In the genomic region with DNA sequence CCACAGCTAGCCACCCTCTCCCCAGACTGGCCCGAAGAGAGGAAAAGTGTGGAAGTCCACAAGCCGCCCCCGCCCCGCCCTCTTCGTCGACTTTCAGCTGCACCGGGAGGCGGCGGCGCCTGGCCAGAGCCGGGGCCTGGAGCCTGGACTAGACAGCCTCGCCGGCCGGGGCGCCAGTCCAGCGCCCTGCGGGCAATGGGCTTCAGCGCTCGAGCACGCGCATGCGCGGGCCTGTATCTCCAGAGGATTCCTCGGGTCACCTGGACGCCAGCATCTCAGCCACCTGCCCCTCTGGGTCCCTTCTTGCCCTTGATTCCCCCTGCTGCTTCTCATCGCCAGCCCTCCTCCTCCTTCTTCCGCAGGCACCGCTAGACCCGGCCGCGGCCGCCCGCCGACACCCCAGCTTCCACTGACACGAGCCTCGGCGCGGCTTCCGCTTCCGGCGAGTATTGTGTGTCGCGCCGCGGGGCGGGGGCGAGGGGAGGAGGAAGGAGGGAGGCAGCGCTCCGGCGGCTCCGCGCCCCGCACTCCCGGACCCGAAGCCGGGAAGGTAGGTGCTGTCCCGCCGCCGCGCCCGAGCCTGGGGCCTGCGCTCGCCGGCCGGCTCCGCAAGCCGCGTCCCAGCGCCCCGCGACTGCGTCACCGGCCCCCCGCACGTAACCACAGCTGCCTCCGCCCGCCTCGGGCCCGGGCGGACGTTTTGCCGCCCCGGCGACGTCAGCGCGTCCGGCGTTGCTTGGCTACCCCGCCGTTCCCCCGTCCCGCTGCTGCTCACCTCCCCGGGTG, we compare ENCODE assay signal across 1 cellular context.
A peak's percentile ranks its signal among the peaks of the same experiment; 100 is the strongest.
TF ChIP-seq lines count a peak whose summit lies in the region.

Gene TRIM39, plus strand, starts transcription at position 482 of the 786 bp plus-strand sequence. CDS start 2,391 bp downstream, outside the sequence.

TF ChIP-seq in HEK293, 187 proteins besides CTCF, POLR2A, EP300 and RAD21 (continued from another document and continues in another):
- TF ChIP-seq, protein P1, sequence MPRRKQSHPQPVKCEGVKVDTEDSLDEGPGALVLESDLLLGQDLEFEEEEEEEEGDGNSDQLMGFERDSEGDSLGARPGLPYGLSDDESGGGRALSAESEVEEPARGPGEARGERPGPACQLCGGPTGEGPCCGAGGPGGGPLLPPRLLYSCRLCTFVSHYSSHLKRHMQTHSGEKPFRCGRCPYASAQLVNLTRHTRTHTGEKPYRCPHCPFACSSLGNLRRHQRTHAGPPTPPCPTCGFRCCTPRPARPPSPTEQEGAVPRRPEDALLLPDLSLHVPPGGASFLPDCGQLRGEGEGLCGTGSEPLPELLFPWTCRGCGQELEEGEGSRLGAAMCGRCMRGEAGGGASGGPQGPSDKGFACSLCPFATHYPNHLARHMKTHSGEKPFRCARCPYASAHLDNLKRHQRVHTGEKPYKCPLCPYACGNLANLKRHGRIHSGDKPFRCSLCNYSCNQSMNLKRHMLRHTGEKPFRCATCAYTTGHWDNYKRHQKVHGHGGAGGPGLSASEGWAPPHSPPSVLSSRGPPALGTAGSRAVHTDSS (tag by site-specific recombination; IDR thresholded peaks at IDR 0.05): 0 out of 2 replicates have a peak, but pooled peaks have one; percentile 17
- TF ChIP-seq SP3 (tag by site-specific recombination; IDR thresholded peaks at IDR 0.05): peak; percentile 43; the same call in 1 of the 2 replicates
- TF ChIP-seq, protein P2, sequence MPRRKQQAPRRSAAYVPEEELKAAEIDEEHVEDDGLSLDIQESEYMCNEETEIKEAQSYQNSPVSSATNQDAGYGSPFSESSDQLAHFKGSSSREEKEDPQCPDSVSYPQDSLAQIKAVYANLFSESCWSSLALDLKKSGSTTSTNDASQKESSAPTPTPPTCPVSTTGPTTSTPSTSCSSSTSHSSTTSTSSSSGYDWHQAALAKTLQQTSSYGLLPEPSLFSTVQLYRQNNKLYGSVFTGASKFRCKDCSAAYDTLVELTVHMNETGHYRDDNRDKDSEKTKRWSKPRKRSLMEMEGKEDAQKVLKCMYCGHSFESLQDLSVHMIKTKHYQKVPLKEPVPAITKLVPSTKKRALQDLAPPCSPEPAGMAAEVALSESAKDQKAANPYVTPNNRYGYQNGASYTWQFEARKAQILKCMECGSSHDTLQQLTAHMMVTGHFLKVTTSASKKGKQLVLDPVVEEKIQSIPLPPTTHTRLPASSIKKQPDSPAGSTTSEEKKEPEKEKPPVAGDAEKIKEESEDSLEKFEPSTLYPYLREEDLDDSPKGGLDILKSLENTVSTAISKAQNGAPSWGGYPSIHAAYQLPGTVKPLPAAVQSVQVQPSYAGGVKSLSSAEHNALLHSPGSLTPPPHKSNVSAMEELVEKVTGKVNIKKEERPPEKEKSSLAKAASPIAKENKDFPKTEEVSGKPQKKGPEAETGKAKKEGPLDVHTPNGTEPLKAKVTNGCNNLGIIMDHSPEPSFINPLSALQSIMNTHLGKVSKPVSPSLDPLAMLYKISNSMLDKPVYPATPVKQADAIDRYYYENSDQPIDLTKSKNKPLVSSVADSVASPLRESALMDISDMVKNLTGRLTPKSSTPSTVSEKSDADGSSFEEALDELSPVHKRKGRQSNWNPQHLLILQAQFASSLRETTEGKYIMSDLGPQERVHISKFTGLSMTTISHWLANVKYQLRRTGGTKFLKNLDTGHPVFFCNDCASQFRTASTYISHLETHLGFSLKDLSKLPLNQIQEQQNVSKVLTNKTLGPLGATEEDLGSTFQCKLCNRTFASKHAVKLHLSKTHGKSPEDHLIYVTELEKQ (tag by site-specific recombination; IDR thresholded peaks at IDR 0.05; ENCODE audit: borderline replicate concordance): no peak
- peak; percentile 53 for TF ChIP-seq ZBTB8A (tag by site-specific recombination; IDR thresholded peaks at IDR 0.05)
- TF ChIP-seq ZNF777 (tag by site-specific recombination; IDR thresholded peaks at IDR 0.05; ENCODE audit: borderline replicate concordance): 0 out of 2 replicates have a peak, but pooled peaks have one; percentile 25
- TF ChIP-seq ZNF394 (tag by site-specific recombination; IDR thresholded peaks at IDR 0.05; ENCODE audit: borderline replicate concordance): 0 out of 2 replicates have a peak, but pooled peaks have one; percentile 13
- TF ChIP-seq, protein P3, sequence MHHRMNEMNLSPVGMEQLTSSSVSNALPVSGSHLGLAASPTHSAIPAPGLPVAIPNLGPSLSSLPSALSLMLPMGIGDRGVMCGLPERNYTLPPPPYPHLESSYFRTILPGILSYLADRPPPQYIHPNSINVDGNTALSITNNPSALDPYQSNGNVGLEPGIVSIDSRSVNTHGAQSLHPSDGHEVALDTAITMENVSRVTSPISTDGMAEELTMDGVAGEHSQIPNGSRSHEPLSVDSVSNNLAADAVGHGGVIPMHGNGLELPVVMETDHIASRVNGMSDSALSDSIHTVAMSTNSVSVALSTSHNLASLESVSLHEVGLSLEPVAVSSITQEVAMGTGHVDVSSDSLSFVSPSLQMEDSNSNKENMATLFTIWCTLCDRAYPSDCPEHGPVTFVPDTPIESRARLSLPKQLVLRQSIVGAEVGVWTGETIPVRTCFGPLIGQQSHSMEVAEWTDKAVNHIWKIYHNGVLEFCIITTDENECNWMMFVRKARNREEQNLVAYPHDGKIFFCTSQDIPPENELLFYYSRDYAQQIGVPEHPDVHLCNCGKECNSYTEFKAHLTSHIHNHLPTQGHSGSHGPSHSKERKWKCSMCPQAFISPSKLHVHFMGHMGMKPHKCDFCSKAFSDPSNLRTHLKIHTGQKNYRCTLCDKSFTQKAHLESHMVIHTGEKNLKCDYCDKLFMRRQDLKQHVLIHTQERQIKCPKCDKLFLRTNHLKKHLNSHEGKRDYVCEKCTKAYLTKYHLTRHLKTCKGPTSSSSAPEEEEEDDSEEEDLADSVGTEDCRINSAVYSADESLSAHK (tag by site-specific recombination; IDR thresholded peaks at IDR 0.05): no peak
- TF ChIP-seq HOXD13 (CRISPR knock-in tag; IDR thresholded peaks at IDR 0.05; ENCODE audit: borderline replicate concordance): 0 out of 2 replicates have a peak, but pooled peaks have one; percentile 39
- peak; percentile 33; the same call in 1 of the 2 replicates for TF ChIP-seq ZSCAN30 (tag by site-specific recombination; IDR thresholded peaks at IDR 0.05)
- peak; percentile 51 for TF ChIP-seq ZNF596 (tag by site-specific recombination; IDR thresholded peaks at IDR 0.05)
- TF ChIP-seq ZNF23 (tag by site-specific recombination; IDR thresholded peaks at IDR 0.05; ENCODE audit: borderline replicate concordance): no peak
- 0 out of 2 replicates have a peak, but pooled peaks have one; percentile 42 for TF ChIP-seq KLF9 (tag by site-specific recombination; IDR thresholded peaks at IDR 0.05; ENCODE audit: low read depth)
- TF ChIP-seq ZNF776 (tag by site-specific recombination; IDR thresholded peaks at IDR 0.05; ENCODE audit: borderline replicate concordance): no peak
- peak; percentile 97 for TF ChIP-seq ZBTB11 (tag by site-specific recombination; conservative IDR thresholded peaks at IDR 0.05; ENCODE audit: low read depth)
- TF ChIP-seq ZNF121 (tag by site-specific recombination; IDR thresholded peaks at IDR 0.05): no peak
- TF ChIP-seq KLF10 (tag by site-specific recombination; IDR thresholded peaks at IDR 0.05): peak; percentile 21; the same call in 1 of the 2 replicates
- TF ChIP-seq ZNF10 (tag by site-specific recombination; IDR thresholded peaks at IDR 0.05): no peak; the same call in 1 of the 2 replicates
- peak; percentile 89; the same call in 1 of the 2 replicates for TF ChIP-seq ZBTB20 (tag by site-specific recombination; IDR thresholded peaks at IDR 0.05)
- peak; percentile 71 for TF ChIP-seq GLIS2 (tag by site-specific recombination; IDR thresholded peaks at IDR 0.05)
- peak; percentile 97 for TF ChIP-seq ZNF335 (tag by site-specific recombination; conservative IDR thresholded peaks at IDR 0.05)
- peak; percentile 68; the same call in 1 of the 2 replicates for TF ChIP-seq PBX3 (CRISPR knock-in tag; IDR thresholded peaks at IDR 0.05)
- peak; percentile 72 for TF ChIP-seq SP2 (tag by site-specific recombination; IDR thresholded peaks at IDR 0.05)
- no peak for TF ChIP-seq ZBTB17 (tag by site-specific recombination; IDR thresholded peaks at IDR 0.05)
- TF ChIP-seq ZNF626 (tag by site-specific recombination; IDR thresholded peaks at IDR 0.05): 0 out of 2 replicates have a peak, but pooled peaks have one; percentile 24
- TF ChIP-seq, protein P4, sequence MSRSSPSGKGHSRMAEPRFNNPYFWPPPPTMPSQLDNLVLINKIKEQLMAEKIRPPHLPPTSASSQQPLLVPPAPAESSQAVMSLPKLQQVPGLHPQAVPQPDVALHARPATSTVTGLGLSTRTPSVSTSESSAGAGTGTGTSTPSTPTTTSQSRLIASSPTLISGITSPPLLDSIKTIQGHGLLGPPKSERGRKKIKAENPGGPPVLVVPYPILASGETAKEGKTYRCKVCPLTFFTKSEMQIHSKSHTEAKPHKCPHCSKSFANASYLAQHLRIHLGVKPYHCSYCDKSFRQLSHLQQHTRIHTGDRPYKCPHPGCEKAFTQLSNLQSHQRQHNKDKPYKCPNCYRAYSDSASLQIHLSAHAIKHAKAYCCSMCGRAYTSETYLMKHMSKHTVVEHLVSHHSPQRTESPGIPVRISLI (tag by site-specific recombination; IDR thresholded peaks at IDR 0.05): no peak
- TF ChIP-seq ZNF785 (tag by site-specific recombination; IDR thresholded peaks at IDR 0.05): peak; percentile 7; the same call in 1 of the 2 replicates
- TF ChIP-seq GLIS1 (tag by site-specific recombination; IDR thresholded peaks at IDR 0.05): no peak
- TF ChIP-seq REST (tag by site-specific recombination; IDR thresholded peaks at IDR 0.05): peak; percentile 17; the same call in 1 of the 2 replicates
- peak; percentile 79; the same call in 1 of the 2 replicates for TF ChIP-seq ELK4 (IDR thresholded peaks at IDR 0.05; ENCODE audit: borderline replicate concordance, low read depth, low read length)
- TF ChIP-seq ZNF843 (tag by site-specific recombination; IDR thresholded peaks at IDR 0.05): peak; percentile 22; the same call in 1 of the 2 replicates
